8 cellular contexts compared by ENCODE assay signal in the genomic region with DNA sequence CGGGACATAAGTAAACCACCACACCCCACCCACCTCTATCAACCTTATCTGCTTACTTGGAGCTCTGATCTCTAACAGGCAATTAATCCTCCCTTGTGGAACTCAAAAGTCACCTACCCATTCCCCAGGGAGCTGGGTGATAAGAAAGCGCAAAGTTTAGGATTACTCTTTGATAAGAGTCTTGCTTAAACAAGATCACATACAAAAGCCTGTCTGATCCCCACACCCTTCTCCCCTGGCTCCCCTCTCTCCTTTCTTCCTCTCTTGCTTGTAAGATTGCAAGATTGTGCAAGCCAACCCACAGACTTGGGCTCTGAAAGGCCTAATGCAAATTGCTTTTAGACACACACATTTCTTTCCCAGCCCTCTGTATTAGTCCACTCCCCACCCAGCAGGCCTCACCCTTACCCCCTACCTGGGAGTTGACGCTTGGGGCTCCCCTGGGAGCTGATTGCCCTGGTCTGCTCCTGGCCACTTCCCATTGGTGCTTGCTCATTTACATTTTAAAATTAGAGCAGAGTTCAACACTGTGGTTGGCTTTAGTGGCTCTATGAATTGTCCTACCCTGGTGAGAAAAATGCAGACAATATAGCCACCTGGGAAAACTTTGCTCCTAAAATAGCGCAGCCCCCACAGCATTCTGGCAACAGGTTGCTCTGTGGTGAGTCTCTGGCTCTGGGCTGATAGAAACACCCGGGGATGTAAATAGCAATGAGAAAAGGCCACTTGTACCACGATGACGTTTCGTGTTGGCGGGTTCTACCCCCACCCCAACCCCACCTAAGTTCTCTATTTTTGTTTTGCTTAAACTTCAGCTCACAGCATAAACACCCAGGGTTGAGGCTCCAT. TPM values are rescaled to one million over a fixed set of nuclear protein-coding genes. Genes with fewer than 3 reads are reported as not detected.
DNase-seq lines count a peak whose midpoint lies in the region; ATAC-seq and TF ChIP-seq lines count a peak whose summit lies in the region.

No MANE protein-coding gene starts in this region.

- H3K4me2 ChIP-seq in mammary epithelial cell (ENCODE audit: insufficient read depth, low read depth, low read length) (no peak overlapping the region), OCI-LY1 (ENCODE audit: low read length) (peak overlapping the region; percentile 64)

- ATAC-seq in HG03095 (IDR thresholded peaks at IDR 0.05; ENCODE audit: unreplicated experiment): peak; percentile 82
- peak; percentile 56 to 63 (median 60) for ATAC-seq in heart left ventricle
- ATAC-seq in stimulated activated naive B cell treated with anti-CD40 and anti-IgM and Interleukin-4, amounts not matched to agents 10 μg/mL and 1 μg/mL and 100 μg/mL, for 72 hours (replicated peaks): peak; percentile 85 to 88

- in situ Hi-C loops in mammary epithelial cell (cut with MboI; ENCODE audit: low sequenced_read_pairs in 2 of 2): loop anchor here (10.0 to 25.0 kb wide), 2 partner anchors 315 to 673 kb away; no protein-coding TSS in a partner anchor

- H3K36me3 Mint-ChIP-seq in MCF 10A (ENCODE audit: insufficient read depth, unreplicated experiment): no peaks in the 10 kb centered on the region
- H3K36me3 Mint-ChIP-seq in stimulated activated naive B cell treated with anti-CD40 and anti-IgM and Interleukin-4, amounts not matched to agents 10 μg/mL and 1 μg/mL and 100 μg/mL, for 72 hours: peaks cover 0 to under 1% of the 10 kb centered on the region in 2 donors

- DNase-seq in MCF 10A (ENCODE audit: unreplicated experiment) (peak; percentile 27), mammary epithelial cell (no peak), heart left ventricle (peak in 3 of 5 donors; percentile 30 to 43 (median 40)), GDM1 (lab: John Stamatoyannopoulos, UW) (no peak), activated T-cell treated with anti-CD3 and anti-CD28 coated beads for 4 hours (no peak)
- peak; percentile 85 for DNase-seq in stimulated activated naive B cell treated with anti-CD40 and anti-IgM and Interleukin-4, amounts not matched to agents 10 μg/mL and 1 μg/mL and 100 μg/mL, for 72 hours

- no peaks in the 10 kb centered on the region for H4K20me1 ChIP-seq in mammary epithelial cell (ENCODE audit: insufficient read depth, low read length)
- no peaks in the 10 kb centered on the region for H4K20me1 ChIP-seq in OCI-LY1 (ENCODE audit: insufficient read depth, low read length)

- dilution Hi-C loops in mammary epithelial cell (cut with HindIII; ENCODE audit: low sequenced_read_pairs): no loop called here

- BruUV-seq in MCF 10A (replicated peaks; lab: Mats Ljungman, UMichigan) (no TSS peak), mammary epithelial cell (replicated peaks; lab: Mats Ljungman, UMichigan) (no TSS peak)

- H3K4me1 ChIP-seq in mammary epithelial cell (ENCODE audit: insufficient read depth, low read length): peaks cover 14% of the 10 kb centered on the region
- H3K4me1 ChIP-seq in OCI-LY1 (ENCODE audit: insufficient read depth, low read length, severe bottlenecking): peaks cover 37% of the 10 kb centered on the region
- H3K4me1 ChIP-seq in heart left ventricle: peaks cover 3 to 42% (median 21%) of the 10 kb centered on the region in 12 donors

- no peak overlapping the region for H3K27ac Mint-ChIP-seq in MCF 10A (ENCODE audit: low read depth, unreplicated experiment)
- H3K27ac Mint-ChIP-seq in stimulated activated naive B cell treated with anti-CD40 and anti-IgM and Interleukin-4, amounts not matched to agents 10 μg/mL and 1 μg/mL and 100 μg/mL, for 72 hours: peak overlapping the region; percentile 98

- no peaks in the 10 kb centered on the region for H3F3A ChIP-seq in OCI-LY1 (ENCODE audit: insufficient read depth, low read length)

- no peaks in the 10 kb centered on the region for H3K27me3 Mint-ChIP-seq in MCF 10A (ENCODE audit: insufficient read depth, unreplicated experiment)
- H3K27me3 Mint-ChIP-seq in stimulated activated naive B cell treated with anti-CD40 and anti-IgM and Interleukin-4, amounts not matched to agents 10 μg/mL and 1 μg/mL and 100 μg/mL, for 72 hours: no peaks in the 10 kb centered on the region

- H3K9ac ChIP-seq in mammary epithelial cell (ENCODE audit: insufficient read depth, low read length): no peak overlapping the region
- peak overlapping the region; percentile 45; the same call in 1 of the 2 replicates for H3K9ac ChIP-seq in OCI-LY1 (ENCODE audit: low read length)

- H3K9me2 ChIP-seq in OCI-LY1 (ENCODE audit: low read depth, low read length): no peaks in the 10 kb centered on the region

- H3K27me3 ChIP-seq in mammary epithelial cell (ENCODE audit: insufficient read depth, low read length) (no peaks in the 10 kb centered on the region), OCI-LY1 (ENCODE audit: insufficient read depth, low read length) (no peaks in the 10 kb centered on the region), heart left ventricle (no peaks in the 10 kb centered on the region)

- H3K9me3 ChIP-seq in mammary epithelial cell (replicated peaks; ENCODE audit: insufficient read depth, low read length) (no peaks in the 10 kb centered on the region), OCI-LY1 (ENCODE audit: low read length) (no peaks in the 10 kb centered on the region), heart left ventricle (no peaks in the 10 kb centered on the region)

- no peak overlapping the region for H3K4me3 Mint-ChIP-seq in MCF 10A (ENCODE audit: unreplicated experiment)
- H3K4me3 Mint-ChIP-seq in stimulated activated naive B cell treated with anti-CD40 and anti-IgM and Interleukin-4, amounts not matched to agents 10 μg/mL and 1 μg/mL and 100 μg/mL, for 72 hours: peak overlapping the region; percentile 63 to 83

- TF ChIP-seq CTCF in MCF 10A (IDR thresholded peaks at IDR 0.05; ENCODE audit: unreplicated experiment) (no peak), mammary epithelial cell (conservative IDR thresholded peaks at IDR 0.05 in 1 of 2, IDR thresholded peaks at IDR 0.05 in 1 of 2; ENCODE audit: extremely low read depth in 1 of 2, insufficient read depth in 1 of 2, low read depth in 1 of 2, low read length in 2 of 2) (no peak), OCI-LY1 (IDR thresholded peaks at IDR 0.05; ENCODE audit: low read length) (no peak), heart left ventricle (IDR thresholded peaks at IDR 0.05) (no peak)

- CTCF ChIA-PET in MCF 10A (lab: Yijun Ruan, JAX) (interaction anchor here (1.2 kb wide), 3 partner anchors 8 to 25 kb away, joined by 3 to 8 read pairs (median 4); no protein-coding TSS in a partner anchor), mammary epithelial cell (lab: Charles Lee; ENCODE audit: low non-redundant PET) (no interaction called here)

- intact Hi-C loops in MCF 10A (cut with micrococcal nuclease): no loop called here
- intact Hi-C loops in mammary epithelial cell (cut with micrococcal nuclease): no loop called here
- intact Hi-C loops in heart left ventricle (cut with DNase I): loop anchor here in 3 of 10 donors (2.0 to 5.0 kb wide), 3 partner anchors 37 to 748 kb away; no protein-coding TSS in a partner anchor

- H3K4me3 ChIP-seq in mammary epithelial cell (replicated peaks in 1 of 3; ENCODE audit: insufficient read depth in 1 of 3, low read depth in 2 of 3, low read length in 3 of 3) (no peak overlapping the region), OCI-LY1 (ENCODE audit: low read depth, low read length, poor library complexity, severe bottlenecking) (peak overlapping the region; percentile 36), heart left ventricle (no peak overlapping the region)

- H3K9me3 Mint-ChIP-seq in MCF 10A (ENCODE audit: unreplicated experiment): no peaks in the 10 kb centered on the region
- H3K9me3 Mint-ChIP-seq in stimulated activated naive B cell treated with anti-CD40 and anti-IgM and Interleukin-4, amounts not matched to agents 10 μg/mL and 1 μg/mL and 100 μg/mL, for 72 hours: no peaks in the 10 kb centered on the region

- 39% methylated on average over 9 of the region's 9 CpGs for whole genome bisulfite sequencing in mammary epithelial cell (ENCODE audit: low coverage, missing lambda C conversion rate)
- 31 to 39% (median 34%) methylated on average over 9 of the region's 9 CpGs for WGBS in heart left ventricle, 4 donors

- no peak for TF ChIP-seq POLR2A in heart left ventricle (IDR thresholded peaks at IDR 0.05)

- no peak overlapping the region for H2AFZ ChIP-seq in mammary epithelial cell (ENCODE audit: low read depth, low read length)
- no peak overlapping the region for H2AFZ ChIP-seq in OCI-LY1 (ENCODE audit: low read length)

- peaks cover 12% of the 10 kb centered on the region for H3K4me1 Mint-ChIP-seq in MCF 10A (ENCODE audit: insufficient read depth, unreplicated experiment)
- peaks cover 44 to 61% of the 10 kb centered on the region in 2 donors for H3K4me1 Mint-ChIP-seq in stimulated activated naive B cell treated with anti-CD40 and anti-IgM and Interleukin-4, amounts not matched to agents 10 μg/mL and 1 μg/mL and 100 μg/mL, for 72 hours

- POLR2A ChIA-PET in MCF 10A (lab: Yijun Ruan, JAX): no interaction called here

- H3K79me2 ChIP-seq in mammary epithelial cell (ENCODE audit: insufficient read depth, low read length) (no peaks in the 10 kb centered on the region), OCI-LY1 (ENCODE audit: insufficient read depth, low read length) (no peaks in the 10 kb centered on the region)

- H3K36me3 ChIP-seq in mammary epithelial cell (ENCODE audit: insufficient read depth, low read length): no peaks in the 10 kb centered on the region
- H3K36me3 ChIP-seq in OCI-LY1 (ENCODE audit: insufficient read depth, low read length): no peaks in the 10 kb centered on the region
- no peaks in the 10 kb centered on the region for H3K36me3 ChIP-seq in heart left ventricle

- H3K27ac ChIP-seq in mammary epithelial cell (ENCODE audit: insufficient read depth, low read depth, low read length) (no peak overlapping the region), OCI-LY1 (ENCODE audit: low read depth, low read length, poor library complexity, severe bottlenecking) (peak overlapping the region; percentile 96), heart left ventricle (peak overlapping the region; percentile 19 to 78 (median 73))

RNA-seq across cellular contexts. Expression of a gene that starts 58.9 kb away (rescaled TPM):
- total RNA-seq in MCF 10A (2022): 4.3 and 8.0 TPM in 2 replicates
- total RNA-seq in mammary epithelial cell: 10 to 100 TPM in 1 of 2 donors, 1 to 10 TPM in 1; 4.0 to 18.2 TPM
- polyA plus RNA-seq in mammary epithelial cell: 16.8 TPM
- polyA minus RNA-seq in mammary epithelial cell: 34.4 TPM
- 1 to 10 TPM in 1 of 9 donors, under 1 TPM in 3, not detected in 5; 0.20 to 1.1 (median 0.37) TPM for total RNA-seq in heart left ventricle
- under 1 TPM; 0.15 to 0.30 TPM for polyA plus RNA-seq in heart left ventricle

Comparison
In these comparisons a context has a peak if more than half of its experiments do, and no peak if none do; other contexts are left out.
1. DNase-seq: peak in MCF 10A (single experiment), heart left ventricle (3 of 5) and stimulated activated naive B cell treated with anti-CD40 and anti-IgM and Interleukin-4, amounts not matched to agents 10 μg/mL and 1 μg/mL and 100 μg/mL, for 72 hours (single experiment); none in mammary epithelial cell (single experiment), GDM1 (single experiment) and activated T-cell treated with anti-CD3 and anti-CD28 coated beads for 4 hours (single experiment).
2. Peak in every context shown above with its lines, with median percentiles within 50 percentile points of each other: ATAC-seq.